ENCODE assay signal across 25 cellular contexts in the genomic region with DNA sequence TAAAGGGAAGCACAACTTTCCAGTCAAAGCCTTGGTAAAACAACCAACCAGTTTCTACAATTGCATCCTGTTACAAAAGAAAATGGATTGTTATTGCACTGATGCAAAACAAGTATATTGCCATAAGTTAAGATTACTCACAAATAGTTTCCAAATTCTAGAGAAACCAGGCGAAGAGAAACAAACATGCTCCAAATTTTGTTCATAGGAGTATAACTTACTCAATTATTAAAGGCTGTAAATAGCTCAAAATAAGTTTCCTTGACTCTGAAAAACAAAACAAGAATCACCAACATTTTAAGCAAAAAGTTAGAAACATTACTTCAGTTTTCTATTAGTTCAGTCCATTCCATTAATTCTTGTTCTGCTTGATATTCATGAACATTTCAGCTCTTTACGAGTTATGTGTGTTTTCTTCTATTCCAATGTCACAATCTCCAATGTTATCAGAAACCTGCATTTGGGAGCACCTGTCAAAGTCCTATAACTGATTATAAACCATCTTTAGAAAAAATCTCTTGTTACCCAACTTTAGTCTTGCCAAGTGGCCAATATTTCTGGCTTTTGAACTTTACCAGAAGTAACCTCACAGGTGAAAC.
"Had no signal": no experiment of that assay in that cellular context is flagged by ENCODE, and none has a peak within 500 bp of the region (broad histone marks: within the 10 kb centered on the region; RNA-seq: fewer than 3 reads in every experiment).

No MANE protein-coding gene starts in this region.

- H3K4me3 ChIP-seq: dorsolateral prefrontal cortex, heart right ventricle, lung, ovary, psoas muscle, sigmoid colon, spleen, suprapubic skin, transverse colon, upper lobe of right lung, uterus had no signal

- H3K27ac ChIP-seq: dorsolateral prefrontal cortex, heart right ventricle, ovary, psoas muscle, sigmoid colon, spleen, suprapubic skin, transverse colon, upper lobe of right lung, uterus had no signal

- H3K27me3 ChIP-seq: ovary, sigmoid colon, spleen, suprapubic skin, transverse colon, upper lobe of right lung, uterus had no signal

- FAIRE-seq: colon had no signal

- H3K9me3 ChIP-seq: ovary, suprapubic skin, transverse colon, upper lobe of right lung, uterus had no signal

- H3K36me3 ChIP-seq: heart right ventricle, ovary, sigmoid colon, spleen, suprapubic skin, transverse colon, upper lobe of right lung, uterus had no signal

- DNase-seq: dorsolateral prefrontal cortex; effector CD4-positive, alpha-beta T cell; foreskin melanocyte; glutamatergic neuron; heart right ventricle; hippocampal formation; islet precursor cell; kidney glomerular epithelial cell; left ventricle myocardium superior; natural killer cell; occipital lobe; ovary; posterior cingulate gyrus; psoas muscle; right cardiac atrium; sigmoid colon; spleen; stimulated activated CD4-positive, alpha-beta T cell treated with anti-CD3 and anti-CD28 coated beads, Interleukin-4, amount 100 ng/mL, for 4 hours; stimulated activated naive CD8-positive, alpha-beta T cell treated with anti-CD3 and anti-CD28 coated beads, Interleukin-15, amount 100 ng/mL, for 72 hours; transverse colon; upper lobe of right lung; uterus had no signal

- H3K4me1 ChIP-seq: heart right ventricle, psoas muscle, spleen, transverse colon, upper lobe of right lung, uterus had no signal
